ENCODE assay signal across 14 cellular contexts in the genomic region with DNA sequence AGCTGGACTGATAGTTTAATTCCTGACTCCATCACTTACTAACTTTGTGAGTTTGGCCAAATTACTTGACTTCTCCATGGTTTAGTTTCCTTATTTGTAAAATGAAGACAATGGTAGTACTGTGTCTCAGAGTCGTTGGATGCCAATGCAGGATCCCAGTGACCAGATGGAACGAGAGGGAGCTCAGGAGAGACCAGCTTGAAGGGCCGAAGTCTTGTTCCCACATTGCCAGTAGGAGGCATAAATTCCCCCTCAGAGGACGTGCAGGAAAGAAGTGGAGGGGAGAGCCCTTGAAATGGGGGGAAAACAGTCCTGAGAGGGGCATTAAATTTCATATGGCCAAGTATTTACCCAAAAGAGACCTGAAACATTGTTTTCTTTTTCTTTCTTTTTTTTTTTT. TPM values are rescaled to one million over a fixed set of nuclear protein-coding genes. Genes with fewer than 3 reads are reported as not detected.
DNase-seq lines count a peak whose midpoint lies in the region; ATAC-seq, FAIRE-seq and TF ChIP-seq lines count a peak whose summit lies in the region.
"Had no signal": no experiment of that assay in that cellular context is flagged by ENCODE, and none has a peak within 500 bp of the region (broad histone marks: within the 10 kb centered on the region; RNA-seq: fewer than 3 reads in every experiment).

No MANE protein-coding gene starts in this region.

- H3K36me3 ChIP-seq in mesenchymal stem cell (ENCODE audit: control insufficient read depth in 1 of 2, insufficient read depth in 2 of 2, low read depth in 1 of 2, low read length in 2 of 2) (no peaks in the 10 kb centered on the region), aorta (ENCODE audit: control insufficient read depth in 1 of 2, insufficient read depth in 2 of 2, low read length in 1 of 2) (no peaks in the 10 kb centered on the region)

- H3K4me1 ChIP-seq in mesenchymal stem cell (ENCODE audit: control insufficient read depth, insufficient read depth, low read depth, low read length) (peaks cover 9% of the 10 kb centered on the region), aorta (ENCODE audit: control insufficient read depth in 1 of 2, insufficient read depth in 2 of 2, low read length in 2 of 2) (no peaks in the 10 kb centered on the region)

- no peaks in the 10 kb centered on the region for H3K79me1 ChIP-seq in mesenchymal stem cell (replicated peaks; ENCODE audit: low read length, poor library complexity, severe bottlenecking)

- H2AK5ac ChIP-seq in mesenchymal stem cell (ENCODE audit: low read length, severe bottlenecking), result peak overlapping the region; percentile 3

- no peak overlapping the region for H2BK12ac ChIP-seq in mesenchymal stem cell (ENCODE audit: low read length in 2 of 2)

- no peak overlapping the region for H3K23ac ChIP-seq in mesenchymal stem cell (ENCODE audit: low read length in 2 of 2)

- H3K4ac ChIP-seq in mesenchymal stem cell (ENCODE audit: low read depth in 1 of 2, low read length in 2 of 2), result no peak overlapping the region

- H3K14ac ChIP-seq in mesenchymal stem cell (ENCODE audit: low read length in 2 of 2), result no peak overlapping the region

- H3K27me3 ChIP-seq in mesenchymal stem cell (ENCODE audit: control insufficient read depth in 1 of 2, insufficient read depth in 1 of 2, low read length in 2 of 2), result no peaks in the 10 kb centered on the region
- no peaks in the 10 kb centered on the region for H3K27me3 ChIP-seq in aorta (ENCODE audit: control insufficient read depth in 1 of 2, insufficient read depth in 2 of 2, low read length in 1 of 2)

- no peaks in the 10 kb centered on the region for H3K9me3 ChIP-seq in mesenchymal stem cell (ENCODE audit: control insufficient read depth, low read length)
- no peaks in the 10 kb centered on the region for H3K9me3 ChIP-seq in aorta (ENCODE audit: control insufficient read depth, low read length)

- no peak for FAIRE-seq in urothelium cell line (lab: Jason Lieb, UNC)

- H3K27ac ChIP-seq in mesenchymal stem cell (ENCODE audit: low read length, poor library complexity, severe bottlenecking), result peak overlapping the region; percentile 27
- no peak overlapping the region for H3K27ac ChIP-seq in aorta (ENCODE audit: low read depth in 1 of 2, low read length in 2 of 2)

- 72% methylated on average over 4 of the region's 4 CpGs for WGBS in mesenchymal stem cell
- WGBS in aorta, 2 donors, result 48 to 53% methylated on average over 4 of the region's 4 CpGs

- H2BK5ac ChIP-seq in mesenchymal stem cell (ENCODE audit: low read depth, low read length, poor library complexity, severe bottlenecking), result no peak overlapping the region

- H4K91ac ChIP-seq in mesenchymal stem cell (ENCODE audit: low read length), result no peak overlapping the region

- intact Hi-C loops in aorta (cut with DNase I), result no loop called here

- H2BK120ac ChIP-seq in mesenchymal stem cell (ENCODE audit: low read depth, low read length), result no peak overlapping the region

- no peak overlapping the region for H2BK15ac ChIP-seq in mesenchymal stem cell (ENCODE audit: low read depth, poor library complexity, severe bottlenecking)

- DNase-seq in LHCN-M2 (ENCODE audit: low read depth) (peak; percentile 9), choroid plexus epithelial cell (ENCODE audit: low read depth) (no peak), mesenchymal stem cell (no peak), urothelium cell line (ENCODE audit: low spot score) (peak; percentile 27), retina (no peak), aorta (no peak), NCI-H146 treated with DMSO at 0.1 percent for 48 hours (lab: John Stamatoyannopoulos, UW; ENCODE audit: unreplicated experiment) (no peak)
- DNase-seq: activated CD4-positive, alpha-beta T cell treated with anti-CD3 and anti-CD28 coated beads for 1 hour; DMS79 treated with DMSO at 0.1 percent for 48 hours; left ventricle myocardium superior; NCI-H774; stimulated activated CD4-positive, alpha-beta T cell treated with anti-CD3 and anti-CD28 coated beads, Interleukin-1b, Interleukin-23, amount 100 ng/mL, for 48 hours had no signal

- no peak overlapping the region for H2AFZ ChIP-seq in mesenchymal stem cell (ENCODE audit: low read depth, low read length)

- H4K8ac ChIP-seq in mesenchymal stem cell (ENCODE audit: low read length), result no peak overlapping the region

- H3K9ac ChIP-seq in mesenchymal stem cell (ENCODE audit: low read length), result no peak overlapping the region

- no peak overlapping the region for H3K18ac ChIP-seq in mesenchymal stem cell (ENCODE audit: low read depth in 1 of 2, low read length in 2 of 2)

- no peak for ATAC-seq in aorta (ENCODE audit: low FRiP score)
- ATAC-seq: left ventricle myocardium superior; natural killer cell treated with Interleukin-12 subunit alpha and Interleukin-12 subunit beta and Interleukin-15 and Interleukin-18, amount 100 ng/mL, for 72 hours had no signal

- no peak overlapping the region for H3K4me2 ChIP-seq in mesenchymal stem cell (ENCODE audit: low read length, poor library complexity, severe bottlenecking)

- TF ChIP-seq CTCF in choroid plexus epithelial cell (conservative IDR thresholded peaks at IDR 0.05; ENCODE audit: low read depth, low read length), result peak; percentile 14

- H3K4me3 ChIP-seq in choroid plexus epithelial cell (ENCODE audit: low read depth, low read length) (no peak overlapping the region), mesenchymal stem cell (ENCODE audit: insufficient read depth in 1 of 2, low read depth in 1 of 2, low read length in 2 of 2) (no peak overlapping the region), aorta (ENCODE audit: low read length in 2 of 2) (no peak overlapping the region)

RNA-seq across cellular contexts. Expression of a gene that starts 2.1 kb away (rescaled TPM):
- not detected in 2 replicates for total RNA-seq in LHCN-M2 (2014; rRNA removed)
- not detected for polyA plus RNA-seq in LHCN-M2 (2012)
- not detected for polyA plus RNA-seq in mesenchymal stem cell (2013, experiment 1 of 2)
- polyA plus RNA-seq in mesenchymal stem cell (2013, experiment 2 of 2), result not detected
- not detected for total RNA-seq in aorta
- polyA plus RNA-seq in aorta, result not detected
- total RNA-seq: H4; natural killer cell treated with Interleukin-12 subunit alpha and Interleukin-12 subunit beta and Interleukin-15 and Interleukin-18, amount 100 ng/mL, for 72 hours had no signal

RNA-seq across cellular contexts. Expression of a gene that starts 24.6 kb away (rescaled TPM):
- total RNA-seq in LHCN-M2 (2014; rRNA removed), result not detected in 2 replicates
- polyA plus RNA-seq in LHCN-M2 (2012), result not detected
- polyA plus RNA-seq in mesenchymal stem cell (2013, experiment 1 of 2), result not detected
- not detected for polyA plus RNA-seq in mesenchymal stem cell (2013, experiment 2 of 2)
- not detected for total RNA-seq in aorta
- polyA plus RNA-seq in aorta, result under 1 TPM; 0.20 to 0.75 TPM
- total RNA-seq: H4; left ventricle myocardium superior; natural killer cell treated with Interleukin-12 subunit alpha and Interleukin-12 subunit beta and Interleukin-15 and Interleukin-18, amount 100 ng/mL, for 72 hours had no signal

Comparison
In these comparisons a context has a peak if more than half of its experiments do, and no peak if none do; other contexts are left out.
1. DNase-seq: peak in LHCN-M2 (single experiment) and urothelium cell line (single experiment); none in choroid plexus epithelial cell (single experiment), mesenchymal stem cell (single experiment), retina (single experiment), aorta (0 of 2) and NCI-H146 treated with DMSO at 0.1 percent for 48 hours (single experiment).